11 cellular contexts compared by ENCODE assay signal in the genomic region with DNA sequence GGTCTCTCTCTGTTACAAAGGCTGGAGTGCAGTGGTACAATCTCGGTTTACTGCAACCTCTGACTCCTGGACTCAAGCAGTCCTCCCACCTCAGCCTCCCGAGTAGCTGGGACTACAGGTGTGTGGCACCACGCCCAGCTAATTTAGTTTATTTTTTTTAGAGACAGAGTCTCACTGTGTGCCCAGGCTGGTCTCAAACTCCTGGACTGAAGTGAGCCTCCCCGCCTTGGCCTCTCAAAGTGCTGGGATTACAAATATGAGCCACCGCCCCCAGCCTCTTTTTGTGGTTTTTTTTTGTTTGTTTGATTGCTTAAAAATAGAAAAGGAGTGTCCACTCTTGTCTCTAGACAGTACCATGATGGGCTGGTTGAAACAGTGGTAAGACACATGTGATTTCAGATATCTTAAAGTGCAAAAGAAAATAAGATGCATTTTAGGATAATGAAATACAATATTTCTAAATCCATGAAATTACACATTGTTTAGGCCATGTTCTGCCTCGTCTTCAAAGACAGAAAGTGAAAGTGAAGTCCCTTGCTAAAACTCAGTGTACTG. TPM values are rescaled to one million over a fixed set of nuclear protein-coding genes. Genes with fewer than 3 reads are reported as not detected.
DNase-seq lines count a peak whose midpoint lies in the region; ATAC-seq, FAIRE-seq and TF ChIP-seq lines count a peak whose summit lies in the region.
"Had no signal": no experiment of that assay in that cellular context is flagged by ENCODE, and none has a peak within 500 bp of the region (broad histone marks: within the 10 kb centered on the region; RNA-seq: fewer than 3 reads in every experiment).

No MANE protein-coding gene starts in this region.

- peak overlapping the region; percentile 96 for H3K27ac Mint-ChIP-seq in activated naive CD8-positive, alpha-beta T cell treated with anti-CD3 and anti-CD28 coated beads for 36 hours
- no peak overlapping the region for H3K27ac Mint-ChIP-seq in glutamatergic neuron (ENCODE audit: unreplicated experiment)

- 73% methylated on average over 6 of the region's 6 CpGs for WGBS in SK-N-SH (ENCODE audit: low lambda C conversion rate)

- no peaks in the 10 kb centered on the region for H3K9me2 ChIP-seq in SK-N-SH

- H3K9ac ChIP-seq in SK-N-SH, result peak overlapping the region; percentile 14; the same call in 1 of the 2 replicates
- H3K9ac ChIP-seq in kidney (ENCODE audit: low read length in 2 of 2), result peak overlapping the region; percentile 10 to 39
- peak overlapping the region; percentile 39 to 66 for H3K9ac ChIP-seq in stomach smooth muscle (ENCODE audit: low read length in 2 of 2)

- peak overlapping the region; percentile 83 for H3K4me2 ChIP-seq in SK-N-SH

- H2AFZ ChIP-seq in SK-N-SH (ENCODE audit: low read depth), result peak overlapping the region; percentile 55

- H3K27me3 ChIP-seq in SK-N-SH (ENCODE audit: insufficient read depth) (no peaks in the 10 kb centered on the region), stomach smooth muscle (ENCODE audit: control insufficient read depth in 1 of 2, insufficient read depth in 2 of 2, low read length in 2 of 2) (no peaks in the 10 kb centered on the region)
- H3K27me3 ChIP-seq: foreskin keratinocyte had no signal

- peak overlapping the region; percentile 28 to 63; a peak in 3 of 4 replicates for H3K4me3 ChIP-seq in SK-N-SH (ENCODE audit: low read depth in 2 of 2, low read length in 1 of 2)
- peak overlapping the region; percentile 36 to 46 for H3K4me3 ChIP-seq in kidney (ENCODE audit: low read length in 2 of 2)
- H3K4me3 ChIP-seq in stomach smooth muscle (ENCODE audit: low read length in 2 of 2), result peak overlapping the region; percentile 69 to 82

- DNase-seq in SK-N-SH (no peak), kidney (no peak), glutamatergic neuron (no peak), GM19239 (ENCODE audit: insufficient read length, low spot score) (no peak)
- DNase-seq in activated naive CD8-positive, alpha-beta T cell treated with anti-CD3 and anti-CD28 coated beads for 36 hours, result no peak
- DNase-seq: NCI-H1436 treated with DMSO at 0.1 percent for 48 hours had no signal

- CTCF ChIA-PET in SK-N-SH (lab: Yijun Ruan, JAX), result interaction anchor here (1.5 kb wide), 1 partner anchor 329 kb away, joined by 4 read pairs; no protein-coding TSS in a partner anchor

- H3K4me1 Mint-ChIP-seq in activated naive CD8-positive, alpha-beta T cell treated with anti-CD3 and anti-CD28 coated beads for 36 hours, result peaks cover 42% of the 10 kb centered on the region
- H3K4me1 Mint-ChIP-seq in glutamatergic neuron (ENCODE audit: low read depth, unreplicated experiment), result peaks cover 37% of the 10 kb centered on the region

- H3K4me1 ChIP-seq in SK-N-SH (ENCODE audit: control insufficient read depth in 1 of 2, insufficient read depth in 2 of 2, low read depth in 1 of 2, low read length in 1 of 2) (peaks cover 8 to 17% of the 10 kb centered on the region in 2 experiments; a peak in 3 of 4 replicates), kidney (ENCODE audit: control insufficient read depth in 1 of 2, insufficient read depth in 1 of 2, low read depth in 1 of 2, low read length in 2 of 2) (peaks cover 13 to 17% of the 10 kb centered on the region in 2 donors), stomach smooth muscle (ENCODE audit: control insufficient read depth, insufficient read depth, low read length) (peaks cover 6% of the 10 kb centered on the region)
- H3K4me1 ChIP-seq: foreskin keratinocyte had no signal

- no peaks in the 10 kb centered on the region for H3K36me3 Mint-ChIP-seq in activated naive CD8-positive, alpha-beta T cell treated with anti-CD3 and anti-CD28 coated beads for 36 hours
- H3K36me3 Mint-ChIP-seq in glutamatergic neuron (ENCODE audit: unreplicated experiment), result no peaks in the 10 kb centered on the region

- H3K27me3 Mint-ChIP-seq in activated naive CD8-positive, alpha-beta T cell treated with anti-CD3 and anti-CD28 coated beads for 36 hours, result no peaks in the 10 kb centered on the region
- peaks cover 6% of the 10 kb centered on the region for H3K27me3 Mint-ChIP-seq in glutamatergic neuron (ENCODE audit: unreplicated experiment)

- intact Hi-C loops in kidney (cut with DNase I), result no loop called here

- TF ChIP-seq CTCF in SK-N-SH (IDR thresholded peaks at IDR 0.05), result no peak
- no peak for TF ChIP-seq CTCF in kidney (IDR thresholded peaks at IDR 0.05; ENCODE audit: borderline replicate concordance, extremely low read depth, insufficient read depth)
- no peak for TF ChIP-seq CTCF in glutamatergic neuron (IDR thresholded peaks at IDR 0.05; ENCODE audit: partially characterized antibody, unreplicated experiment)

- TF ChIP-seq EP300 in SK-N-SH (IDR thresholded peaks at IDR 0.05; ENCODE audit: borderline replicate concordance in 1 of 2, low read depth in 1 of 2, low read length in 1 of 2), result no peak

- FAIRE-seq in kidney (lab: Jason Lieb, UNC) (no peak), GM19239 (lab: Jason Lieb, UNC) (no peak)

- no peaks in the 10 kb centered on the region for H3K9me3 Mint-ChIP-seq in activated naive CD8-positive, alpha-beta T cell treated with anti-CD3 and anti-CD28 coated beads for 36 hours
- no peaks in the 10 kb centered on the region for H3K9me3 Mint-ChIP-seq in glutamatergic neuron (ENCODE audit: unreplicated experiment)

- no peaks in the 10 kb centered on the region for H4K20me1 ChIP-seq in SK-N-SH (ENCODE audit: insufficient read depth)

- H3K36me3 ChIP-seq in SK-N-SH (replicated peaks in 1 of 2; ENCODE audit: control insufficient read depth in 1 of 2, insufficient read depth in 2 of 2, low read length in 1 of 2) (no peaks in the 10 kb centered on the region), kidney (ENCODE audit: control insufficient read depth in 1 of 2, insufficient read depth in 2 of 2, low read length in 2 of 2) (no peaks in the 10 kb centered on the region), stomach smooth muscle (ENCODE audit: control insufficient read depth in 2 of 2, insufficient read depth in 2 of 2, low read length in 2 of 2) (no peaks in the 10 kb centered on the region)

- no peak for ATAC-seq in SK-N-SH treated with all-trans-retinoic acid at 6 μM for 48 hours
- ATAC-seq in HG03378 (IDR thresholded peaks at IDR 0.05; ENCODE audit: unreplicated experiment), result no peak

- TF ChIP-seq RAD21 in SK-N-SH (IDR thresholded peaks at IDR 0.05; ENCODE audit: low read length), result no peak

- peaks cover 14% of the 10 kb centered on the region for H3F3A ChIP-seq in SK-N-SH (replicated peaks; ENCODE audit: insufficient read depth)

- POLR2A ChIA-PET in SK-N-SH (lab: Yijun Ruan, JAX), result no interaction called here

- H3K79me2 ChIP-seq in SK-N-SH (ENCODE audit: insufficient read depth), result no peaks in the 10 kb centered on the region

- peak overlapping the region; percentile 60 to 70 for H3K27ac ChIP-seq in SK-N-SH (ENCODE audit: low read depth in 2 of 2, low read length in 1 of 2)
- peak overlapping the region; percentile 11 to 77 for H3K27ac ChIP-seq in kidney (ENCODE audit: low read depth in 2 of 2, low read length in 2 of 2)
- H3K27ac ChIP-seq in stomach smooth muscle (ENCODE audit: low read length), result peak overlapping the region; percentile 63
- H3K27ac ChIP-seq: 22Rv1, foreskin keratinocyte had no signal

- H3K9me3 ChIP-seq in SK-N-SH, result no peaks in the 10 kb centered on the region
- no peaks in the 10 kb centered on the region for H3K9me3 ChIP-seq in kidney (ENCODE audit: control insufficient read depth in 1 of 2, low read length in 2 of 2)
- H3K9me3 ChIP-seq in stomach smooth muscle (ENCODE audit: control insufficient read depth in 2 of 2, low read length in 2 of 2), result no peaks in the 10 kb centered on the region

- peak overlapping the region; percentile 81 for H3K4me3 Mint-ChIP-seq in activated naive CD8-positive, alpha-beta T cell treated with anti-CD3 and anti-CD28 coated beads for 36 hours
- no peak overlapping the region for H3K4me3 Mint-ChIP-seq in glutamatergic neuron (ENCODE audit: unreplicated experiment)

TF ChIP-seq in SK-N-SH, 30 proteins besides CTCF, POLR2A, EP300 and RAD21:
- no peak for TF ChIP-seq MXI1 (IDR thresholded peaks at IDR 0.05; ENCODE audit: low read depth, low read length)

TF ChIP-seq in SK-N-SH treated with all-trans-retinoic acid at 6 μM for 48 hours, 23 proteins besides CTCF, POLR2A, EP300 and RAD21 (continues in another document):
- TF ChIP-seq ZFP3 (CRISPR knock-in tag; IDR thresholded peaks at IDR 0.05), result no peak
- TF ChIP-seq POU6F1 (CRISPR knock-in tag; IDR thresholded peaks at IDR 0.05; ENCODE audit: borderline replicate concordance, low read depth), result no peak

RNA-seq across cellular contexts. Expression of gene KIAA0513, which starts 27.4 kb away (rescaled TPM):
- 4.8 and 6.5 TPM in 2 replicates for polyA plus RNA-seq in SK-N-SH (2012; rRNA removed)
- polyA plus RNA-seq in SK-N-SH (2012; cell fraction: cytosol; rRNA removed), result 2.8 and 3.9 TPM in 2 replicates
- polyA plus RNA-seq in SK-N-SH (2012; cell fraction: nucleus; rRNA removed), result 6.8 and 7.4 TPM in 2 replicates
- total RNA-seq in activated naive CD8-positive, alpha-beta T cell treated with anti-CD3 and anti-CD28 coated beads for 36 hours, result 1 to 10 TPM; 2.4 to 3.3 TPM
- 19.2 TPM for total RNA-seq in kidney
- polyA plus RNA-seq in kidney (ENCODE audit: insufficient read depth, low read depth, low replicate concordance), result 2.6 TPM
- total RNA-seq in glutamatergic neuron (ENCODE audit: unreplicated experiment), result 56.1 TPM

RNA-seq across cellular contexts. Expression of gene ZDHHC7, which starts 43.7 kb away (rescaled TPM):
- polyA plus RNA-seq in SK-N-SH (2012; rRNA removed) (69.3 and 114 TPM in 2 replicates), kidney (ENCODE audit: insufficient read depth, low read depth, low replicate concordance) (23.4 TPM)
- polyA plus RNA-seq in SK-N-SH (2012; cell fraction: cytosol; rRNA removed), result 65.1 and 80.3 TPM in 2 replicates
- polyA plus RNA-seq in SK-N-SH (2012; cell fraction: nucleus; rRNA removed), result 62.2 and 73.3 TPM in 2 replicates
- 10 to 100 TPM; 27.4 to 30.0 TPM for total RNA-seq in activated naive CD8-positive, alpha-beta T cell treated with anti-CD3 and anti-CD28 coated beads for 36 hours
- total RNA-seq in kidney (54.4 TPM), glutamatergic neuron (ENCODE audit: unreplicated experiment) (43.6 TPM)

RNA-seq across cellular contexts. Expression of gene CIBAR2, which starts 57.2 kb away (rescaled TPM):
- polyA plus RNA-seq in SK-N-SH (2012; rRNA removed), result 0.15 and 0.24 TPM in 2 replicates
- 0.17 and 0.23 TPM in 2 replicates for polyA plus RNA-seq in SK-N-SH (2012; cell fraction: cytosol; rRNA removed)
- polyA plus RNA-seq in SK-N-SH (2012; cell fraction: nucleus; rRNA removed), result 0.39 and 0.51 TPM in 2 replicates
- not detected for total RNA-seq in activated naive CD8-positive, alpha-beta T cell treated with anti-CD3 and anti-CD28 coated beads for 36 hours
- 1.6 TPM for total RNA-seq in kidney
- not detected for polyA plus RNA-seq in kidney (ENCODE audit: insufficient read depth, low read depth, low replicate concordance)
- total RNA-seq in glutamatergic neuron (ENCODE audit: unreplicated experiment), result not detected
- total RNA-seq: foreskin keratinocyte had no signal
- polyA plus RNA-seq: foreskin keratinocyte had no signal
